Comparison of ENCODE assay signal across 9 cellular contexts in the genomic region with DNA sequence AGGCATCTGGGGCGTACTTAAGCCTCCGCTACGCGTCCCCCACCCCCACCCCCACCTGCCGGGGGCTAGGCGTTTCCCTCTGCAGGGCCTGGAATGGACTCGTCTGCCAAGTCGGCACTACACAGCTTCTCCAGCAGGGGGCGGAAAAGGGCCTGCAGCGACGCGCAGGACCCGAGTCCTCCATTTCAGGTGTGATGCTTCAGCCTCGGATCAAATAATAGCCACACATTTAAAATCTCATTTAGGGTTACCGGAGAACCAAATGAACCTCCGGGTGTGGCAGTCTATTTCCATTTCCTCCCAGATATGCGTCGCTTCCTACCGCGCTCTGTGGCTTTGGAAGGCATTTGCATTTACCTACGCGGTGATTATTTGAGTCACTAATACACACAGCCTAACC. TPM values are rescaled to one million over a fixed set of nuclear protein-coding genes. Genes with fewer than 3 reads are reported as not detected.
A peak's percentile ranks its signal among the peaks of the same experiment; 100 is the strongest.
DNase-seq lines count a peak whose midpoint lies in the region; ATAC-seq and TF ChIP-seq lines count a peak whose summit lies in the region.
"Had no signal": no experiment of that assay in that cellular context is flagged by ENCODE, and none has a peak within 500 bp of the region (broad histone marks: within the 10 kb centered on the region; RNA-seq: fewer than 3 reads in every experiment).

No MANE protein-coding gene starts in this region.

- H3K27ac ChIP-seq in VCaP: no peak overlapping the region

- no TSS peak for BruUV-seq in MCF 10A (replicated peaks; lab: Mats Ljungman, UMichigan)

- CTCF ChIA-PET in MCF 10A (lab: Yijun Ruan, JAX): interaction anchor here (1.0 to 7.1 kb wide), 3 partner anchors 11 to 245 kb away, joined by 3 to 57 read pairs (median 5); no protein-coding TSS in a partner anchor

- no peaks in the 10 kb centered on the region for H3K4me1 Mint-ChIP-seq in MCF 10A (ENCODE audit: insufficient read depth, unreplicated experiment)

- ATAC-seq in GM19452 (IDR thresholded peaks at IDR 0.05; ENCODE audit: unreplicated experiment) (peak; percentile 59), left lobe of liver (peak; percentile 70)

- POLR2A ChIA-PET in MCF 10A (lab: Yijun Ruan, JAX): no interaction called here

- H3K27me3 Mint-ChIP-seq in MCF 10A (ENCODE audit: insufficient read depth, unreplicated experiment): peaks cover 42% of the 10 kb centered on the region

- intact Hi-C loops in MCF 10A (cut with micrococcal nuclease): no loop called here

- H3K4me3 Mint-ChIP-seq in MCF 10A (ENCODE audit: unreplicated experiment): no peak overlapping the region

- DNase-seq in CMK (ENCODE audit: low read depth) (peak; percentile 4), HT-29 (ENCODE audit: low spot score) (peak; percentile 24), MCF 10A (ENCODE audit: unreplicated experiment) (peak; percentile 23), left lobe of liver (ENCODE audit: low spot score) (no peak), NCI-H1105 treated with DMSO at 0.1 percent for 48 hours (lab: John Stamatoyannopoulos, UW) (no peak)
- peak; percentile 16 to 26 for DNase-seq in stimulated activated CD8-positive, alpha-beta memory T cell treated with anti-CD3 and anti-CD28 coated beads, Interleukin-4, amount 100 ng/mL, for 1 hour (ENCODE audit: low read depth in 2 of 2, low spot score in 1 of 2)

- H3K36me3 Mint-ChIP-seq in MCF 10A (ENCODE audit: insufficient read depth, unreplicated experiment): peaks cover 6% of the 10 kb centered on the region

- TF ChIP-seq CTCF in VCaP (conservative IDR thresholded peaks at IDR 0.05): peak; percentile 29; the same call in 1 of the 2 replicates
- peak; percentile 48 for TF ChIP-seq CTCF in MCF 10A (IDR thresholded peaks at IDR 0.05; ENCODE audit: unreplicated experiment)

- H3K27ac Mint-ChIP-seq in MCF 10A (ENCODE audit: low read depth, unreplicated experiment): no peak overlapping the region
- H3K27ac Mint-ChIP-seq: T-helper 1 cell treated with Interleukin-12 subunit alpha and Interleukin-12 subunit beta and Interleukin-4 antibody, amounts not matched to agents 30 μg/mL and 1 μg/mL, for 36 hours had no signal

- no peaks in the 10 kb centered on the region for H3K9me3 Mint-ChIP-seq in MCF 10A (ENCODE audit: unreplicated experiment)
- H3K9me3 Mint-ChIP-seq: T-helper 1 cell treated with Interleukin-12 subunit alpha and Interleukin-12 subunit beta and Interleukin-4 antibody, amounts not matched to agents 30 μg/mL and 1 μg/mL, for 36 hours had no signal

RNA-seq across cellular contexts. Expression of gene PAK3, which starts 2.9 kb away (rescaled TPM):
- not detected in 2 replicates for total RNA-seq in HT-29 (2014; rRNA removed; shearing (Covaris generic))
- 4.9 and 8.5 TPM in 2 replicates for total RNA-seq in MCF 10A (2022)
- total RNA-seq in left lobe of liver: 0.83 TPM

Comparison
In these comparisons a context has a peak if more than half of its experiments do, and no peak if none do; other contexts are left out.
1. DNase-seq: peak in CMK (single experiment), HT-29 (single experiment), MCF 10A (single experiment) and stimulated activated CD8-positive, alpha-beta memory T cell treated with anti-CD3 and anti-CD28 coated beads, Interleukin-4, amount 100 ng/mL, for 1 hour (2 of 2); none in left lobe of liver (single experiment) and NCI-H1105 treated with DMSO at 0.1 percent for 48 hours (single experiment).